Comparison of ENCODE assay signal across 7 cellular contexts in the genomic region with DNA sequence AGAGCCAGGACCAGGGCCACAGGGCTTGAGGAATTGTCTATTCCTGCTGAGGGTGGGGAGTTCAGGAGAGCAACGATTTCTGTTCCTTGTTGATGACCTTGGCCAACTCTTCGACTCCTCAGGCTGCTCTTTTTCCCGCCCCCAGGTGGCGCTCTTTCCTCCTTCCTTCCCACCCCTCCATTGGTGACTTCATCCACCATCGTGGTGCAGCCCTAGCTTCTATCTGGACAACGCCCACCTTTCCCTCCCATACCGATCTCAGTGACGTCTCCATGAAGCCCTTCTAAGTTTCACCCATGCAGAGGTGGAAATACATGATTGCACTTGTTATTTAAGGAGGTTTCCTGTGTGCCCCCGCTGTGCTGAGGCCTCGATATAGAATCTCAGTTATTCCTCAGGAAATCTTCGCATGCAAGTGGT. TPM values are rescaled to one million over a fixed set of nuclear protein-coding genes. Genes with fewer than 3 reads are reported as not detected.
DNase-seq lines count a peak whose midpoint lies in the region; ATAC-seq and TF ChIP-seq lines count a peak whose summit lies in the region.

No MANE protein-coding gene starts in this region.

- in situ Hi-C loops in brain microvascular endothelial cell (cut with HindIII; ENCODE audit: low pct_ligation_motif_present, low sequenced_read_pairs) = no loop called here

- H3K4me3 ChIP-seq in brain microvascular endothelial cell (ENCODE audit: low read depth, low read length) = no peak overlapping the region

- H3K36me3 ChIP-seq in brain microvascular endothelial cell (replicated peaks) = no peaks in the 10 kb centered on the region

- H3K27me3 ChIP-seq in brain microvascular endothelial cell (replicated peaks) = no peaks in the 10 kb centered on the region

- H3K27ac ChIP-seq in brain microvascular endothelial cell = no peak overlapping the region

- ATAC-seq in GM18909 (IDR thresholded peaks at IDR 0.05; ENCODE audit: poor library complexity, unreplicated experiment) (peak; percentile 39), HG03520 (IDR thresholded peaks at IDR 0.05; ENCODE audit: unreplicated experiment) (peak; percentile 35), GM21723 (IDR thresholded peaks at IDR 0.05; ENCODE audit: unreplicated experiment) (no peak)

- DNase-seq in T-helper 2 cell (peak; percentile 33 to 77 (median 46)), brain microvascular endothelial cell (peak; percentile 14), mesenteric fat pad (ENCODE audit: low spot score) (peak; percentile 71), EL (no peak)

- TF ChIP-seq CTCF in brain microvascular endothelial cell (IDR thresholded peaks at IDR 0.05; ENCODE audit: low read depth, low read length, missing control alignments) = peak; percentile 76

RNA-seq across cellular contexts. Expression of a gene that starts 22.1 kb away (rescaled TPM):
- 0.42 TPM for total RNA-seq in mesenteric fat pad
